In the genomic region with DNA sequence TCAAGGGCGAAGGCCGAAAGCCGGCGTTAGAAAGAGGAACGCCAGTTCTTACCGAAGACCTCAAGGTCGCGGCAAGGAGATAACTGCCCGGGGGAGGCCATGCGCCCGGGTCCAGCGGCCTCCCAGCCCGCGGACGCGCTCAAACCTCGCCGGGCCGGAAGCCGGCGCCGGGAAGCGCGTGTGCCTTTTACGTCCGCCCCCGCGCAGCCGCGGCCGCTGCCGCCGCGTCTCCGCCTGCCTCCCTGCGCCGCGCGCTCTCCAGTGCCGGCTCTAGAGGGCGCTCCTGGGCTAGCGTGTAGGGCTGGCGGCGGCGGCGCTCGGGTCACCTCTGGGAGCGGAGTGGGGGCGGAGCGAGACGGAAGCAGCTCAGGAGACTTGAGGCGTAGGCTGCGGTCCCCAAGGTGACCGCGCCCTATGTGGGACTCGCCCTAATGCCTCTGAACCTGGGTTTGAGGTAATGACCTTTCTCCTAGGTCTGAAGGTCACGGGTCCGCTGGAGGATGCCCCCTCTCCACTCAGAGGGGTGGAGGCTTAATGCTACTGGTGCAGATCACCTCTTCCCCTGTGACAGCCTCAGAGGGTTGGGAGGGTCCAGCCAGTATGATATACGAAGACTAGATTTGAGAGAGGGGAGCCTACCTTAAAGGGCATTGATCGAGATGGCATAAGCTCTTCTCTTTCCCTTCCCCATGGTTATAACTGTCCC, we compare ENCODE assay signal across 8 cellular contexts. TPM values are rescaled to one million over a fixed set of nuclear protein-coding genes. Genes with fewer than 3 reads are reported as not detected.
DNase-seq lines count a peak whose midpoint lies in the region; ATAC-seq and TF ChIP-seq lines count a peak whose summit lies in the region.

No MANE protein-coding gene starts in this region.

- WGBS in adipose tissue, 3 donors: 1 to 37% (median 1%) methylated on average over 37 to 60 of the region's 60 CpGs
- WGBS in psoas muscle, 3 donors: 0 to 42% (median 3%) methylated on average over 34 to 60 of the region's 60 CpGs
- 2% methylated on average over 60 of the region's 60 CpGs for WGBS in urinary bladder

- peak; percentile 72 for ATAC-seq in HG02571 (IDR thresholded peaks at IDR 0.05; ENCODE audit: unreplicated experiment)
- peak; percentile 81 to 92 (median 88) for ATAC-seq in psoas muscle

- intact Hi-C loops in left ventricle myocardium inferior (cut with micrococcal nuclease) (no loop called here), psoas muscle (cut with DNase I) (no loop called here)

- H3K36me3 ChIP-seq in left ventricle myocardium inferior (peaks cover 18% of the 10 kb centered on the region), psoas muscle (ENCODE audit: insufficient read depth in 1 of 2, low read depth in 1 of 2) (peaks cover 2 to 24% of the 10 kb centered on the region in 2 donors), urinary bladder (ENCODE audit: insufficient read depth) (no peaks in the 10 kb centered on the region)

- peak; percentile 78 for DNase-seq in NCI-H1092 (lab: John Stamatoyannopoulos, UW)
- peak; percentile 73 for DNase-seq in SW480 (ENCODE audit: low spot score)
- DNase-seq in left ventricle myocardium inferior: peak; percentile 88
- DNase-seq in psoas muscle: peak; percentile 90 to 94

- TF ChIP-seq CTCF in left ventricle myocardium inferior (IDR thresholded peaks at IDR 0.05; ENCODE audit: borderline replicate concordance) (peak; percentile 81), psoas muscle (IDR thresholded peaks at IDR 0.05) (peak; percentile 74)

- H3K27ac ChIP-seq in adipose tissue (ENCODE audit: low read depth, low read length) (peak overlapping the region; percentile 57), left ventricle myocardium inferior (replicated peaks) (peak overlapping the region; percentile 97), psoas muscle (peak overlapping the region; percentile 96), urinary bladder (ENCODE audit: low read depth) (peak overlapping the region; percentile 71)

- H3K27me3 ChIP-seq in left ventricle myocardium inferior (ENCODE audit: low read depth) (no peaks in the 10 kb centered on the region), psoas muscle (ENCODE audit: insufficient read depth in 3 of 3, low read length in 2 of 3) (no peaks in the 10 kb centered on the region)

- peak; percentile 41 for TF ChIP-seq POLR2A in GM10847 (IDR thresholded peaks at IDR 0.05; ENCODE audit: extremely low read depth, insufficient read length)

- H3K9me3 ChIP-seq in left ventricle myocardium inferior (replicated peaks): no peaks in the 10 kb centered on the region
- H3K9me3 ChIP-seq in psoas muscle: no peaks in the 10 kb centered on the region

- peak overlapping the region; percentile 87 for H3K4me3 ChIP-seq in left ventricle myocardium inferior
- peak overlapping the region; percentile 85 for H3K4me3 ChIP-seq in psoas muscle
- peak overlapping the region; percentile 86 for H3K4me3 ChIP-seq in urinary bladder (ENCODE audit: low read depth, low read length)

- peaks cover 9% of the 10 kb centered on the region for H3K4me1 ChIP-seq in left ventricle myocardium inferior
- no peaks in the 10 kb centered on the region for H3K4me1 ChIP-seq in psoas muscle
- H3K4me1 ChIP-seq in urinary bladder (ENCODE audit: insufficient read depth): no peaks in the 10 kb centered on the region

RNA-seq across cellular contexts. Expression of a gene that starts 0.8 kb away (rescaled TPM):
- polyA plus RNA-seq in adipose tissue (100 to 1,000 TPM; 177 to 511 (median 346) TPM), psoas muscle (100 to 1,000 TPM in 1 of 3 donors, 10 to 100 TPM in 2; 29.1 to 304 (median 73.8) TPM), urinary bladder (326 TPM)
- total RNA-seq in left ventricle myocardium inferior (191 TPM), psoas muscle (100 to 1,000 TPM in 1 of 4 donors, 10 to 100 TPM in 3; 48.1 to 116 (median 59.6) TPM), urinary bladder (76.6 TPM)

Comparison
In these comparisons a context has a peak if more than half of its experiments do, and no peak if none do; other contexts are left out.
1. Peak in every context shown above with its lines: DNase-seq, ATAC-seq, H3K4me3 ChIP-seq and H3K27ac ChIP-seq.